ENCODE assay signal across 17 cellular contexts in the genomic region with DNA sequence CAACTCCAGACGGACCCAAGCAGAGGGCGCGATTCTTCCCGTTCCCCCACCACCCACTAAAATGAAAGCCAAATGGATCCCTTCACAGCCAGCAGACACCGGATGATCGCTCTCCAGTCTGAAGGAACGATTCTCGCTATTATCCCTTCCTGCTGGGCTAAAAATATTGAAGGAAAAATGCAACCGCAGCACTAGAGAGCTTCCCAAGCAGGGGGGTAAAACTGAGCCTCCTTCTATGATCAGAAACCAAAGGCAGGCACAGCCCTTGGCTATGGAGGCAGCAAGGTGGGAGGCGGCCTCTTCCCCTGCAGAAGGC. TPM values are rescaled to one million over a fixed set of nuclear protein-coding genes. Genes with fewer than 3 reads are reported as not detected.
DNase-seq lines count a peak whose midpoint lies in the region; ATAC-seq and TF ChIP-seq lines count a peak whose summit lies in the region.
"Had no signal": no experiment of that assay in that cellular context is flagged by ENCODE, and none has a peak within 500 bp of the region (broad histone marks: within the 10 kb centered on the region; RNA-seq: fewer than 3 reads in every experiment).

No MANE protein-coding gene starts in this region.

- H3K4me3 Mint-ChIP-seq in GM23338: no peak overlapping the region
- no peak overlapping the region for H3K4me3 Mint-ChIP-seq in activated B cell treated with CpG ODN at 0.5 μM for 24 hours
- no peak overlapping the region for H3K4me3 Mint-ChIP-seq in stimulated activated memory B cell treated with anti-CD40 and anti-IgM and Interleukin-4, amounts not matched to agents 10 μg/mL and 1 μg/mL and 100 μg/mL, for 72 hours
- H3K4me3 Mint-ChIP-seq: activated naive CD4-positive, alpha-beta T cell treated with anti-CD3 and anti-CD28 coated beads, Interleukin-2, amount 50 U/mL, for 24 hours had no signal

- H3K27me3 Mint-ChIP-seq in GM23338 (ENCODE audit: insufficient read depth, low read depth, poor library complexity) (peaks cover 22% of the 10 kb centered on the region), activated B cell treated with CpG ODN at 0.5 μM for 24 hours (no peaks in the 10 kb centered on the region)
- H3K27me3 Mint-ChIP-seq in stimulated activated memory B cell treated with anti-CD40 and anti-IgM and Interleukin-4, amounts not matched to agents 10 μg/mL and 1 μg/mL and 100 μg/mL, for 72 hours: no peaks in the 10 kb centered on the region
- H3K27me3 Mint-ChIP-seq: activated naive CD4-positive, alpha-beta T cell treated with anti-CD3 and anti-CD28 coated beads, Interleukin-2, amount 50 U/mL, for 24 hours had no signal

- peaks cover 77% of the 10 kb centered on the region for H3K79me2 ChIP-seq in GM23338 (replicated peaks; ENCODE audit: insufficient read depth)
- H3K79me2 ChIP-seq in hepatocyte: peaks cover 90% of the 10 kb centered on the region

- H3K27ac Mint-ChIP-seq in GM23338: peak overlapping the region; percentile 84
- H3K27ac Mint-ChIP-seq in activated B cell treated with CpG ODN at 0.5 μM for 24 hours: peak overlapping the region; percentile 39
- peak overlapping the region; percentile 87 for H3K27ac Mint-ChIP-seq in stimulated activated memory B cell treated with anti-CD40 and anti-IgM and Interleukin-4, amounts not matched to agents 10 μg/mL and 1 μg/mL and 100 μg/mL, for 72 hours
- H3K27ac Mint-ChIP-seq: activated naive CD4-positive, alpha-beta T cell treated with anti-CD3 and anti-CD28 coated beads, Interleukin-2, amount 50 U/mL, for 24 hours had no signal

- no peak for TF ChIP-seq POLR2A in lower leg skin (IDR thresholded peaks at IDR 0.05)

- H4K20me1 ChIP-seq in GM23338 (replicated peaks; ENCODE audit: insufficient read depth): no peaks in the 10 kb centered on the region; the same call in none of the 2 replicates
- H4K20me1 ChIP-seq in hepatocyte (ENCODE audit: insufficient read depth, poor library complexity, severe bottlenecking): peaks cover 37% of the 10 kb centered on the region

- H3K36me3 ChIP-seq in GM23338 (ENCODE audit: insufficient read depth) (no peaks in the 10 kb centered on the region; the same call in 1 of the 2 replicates), lower lobe of right lung (no peaks in the 10 kb centered on the region), hepatocyte (replicated peaks; ENCODE audit: insufficient read depth, low read depth) (no peaks in the 10 kb centered on the region)
- H3K36me3 ChIP-seq: HAP-1 had no signal

- H3K4me1 ChIP-seq in GM23338 (ENCODE audit: insufficient read depth) (peaks cover 1% of the 10 kb centered on the region), lower lobe of right lung (peaks cover 46% of the 10 kb centered on the region), hepatocyte (ENCODE audit: insufficient read depth) (peaks cover 8% of the 10 kb centered on the region)

- H2AFZ ChIP-seq in GM23338 (no peak overlapping the region), hepatocyte (no peak overlapping the region)

- H3K4me3 ChIP-seq in GM23338: no peak overlapping the region
- no peak overlapping the region for H3K4me3 ChIP-seq in lower lobe of right lung
- H3K4me3 ChIP-seq in hepatocyte: no peak overlapping the region
- no peak overlapping the region for H3K4me3 ChIP-seq in lower leg skin (ENCODE audit: low read depth, poor library complexity, severe bottlenecking)
- H3K4me3 ChIP-seq: HAP-1, mucosa of descending colon, skin epidermis, testis had no signal

- no peaks in the 10 kb centered on the region for H3K36me3 Mint-ChIP-seq in GM23338 (ENCODE audit: low read depth)
- peaks cover 11% of the 10 kb centered on the region for H3K36me3 Mint-ChIP-seq in activated B cell treated with CpG ODN at 0.5 μM for 24 hours (ENCODE audit: low read depth)
- H3K36me3 Mint-ChIP-seq in stimulated activated memory B cell treated with anti-CD40 and anti-IgM and Interleukin-4, amounts not matched to agents 10 μg/mL and 1 μg/mL and 100 μg/mL, for 72 hours: peaks cover 16% of the 10 kb centered on the region
- H3K36me3 Mint-ChIP-seq: activated naive CD4-positive, alpha-beta T cell treated with anti-CD3 and anti-CD28 coated beads, Interleukin-2, amount 50 U/mL, for 24 hours had no signal

- TF ChIP-seq CTCF in GM23338 (conservative IDR thresholded peaks at IDR 0.05; ENCODE audit: low read depth in 2 of 2) (no peak), activated B cell treated with CpG ODN at 0.5 μM for 24 hours (IDR thresholded peaks at IDR 0.05) (no peak), lower lobe of right lung (IDR thresholded peaks at IDR 0.05) (no peak), hepatocyte (IDR thresholded peaks at IDR 0.05; ENCODE audit: poor library complexity) (no peak), lower leg skin (IDR thresholded peaks at IDR 0.05) (no peak)

- DNase-seq in GM23338 (ENCODE audit: low spot score): no peak
- DNase-seq in activated B cell treated with CpG ODN at 0.5 μM for 24 hours: no peak
- DNase-seq in lower lobe of right lung: no peak
- no peak for DNase-seq in hepatocyte (ENCODE audit: low spot score)
- DNase-seq in lower leg skin (ENCODE audit: low spot score in 2 of 2): no peak
- DNase-seq: activated T-cell treated with anti-CD3 and anti-CD28 coated beads, Interleukin-2, amount 50 U/mL, for 1 hour; DND-41; testis had no signal

- no peak for ATAC-seq in GM23338
- ATAC-seq in activated B cell treated with CpG ODN at 0.5 μM for 24 hours (ENCODE audit: low read depth): no peak
- no peak for ATAC-seq in lower lobe of right lung
- no peak for ATAC-seq in stimulated activated memory B cell treated with anti-CD40 and anti-IgM and Interleukin-4, amounts not matched to agents 10 μg/mL and 1 μg/mL and 100 μg/mL, for 72 hours
- no peak for ATAC-seq in HG02571 (IDR thresholded peaks at IDR 0.05; ENCODE audit: unreplicated experiment)
- ATAC-seq: esophagus mucosa, mucosa of descending colon, Panc1, SK-N-SH treated with all-trans-retinoic acid at 6 μM for 48 hours had no signal

- CTCF ChIA-PET in activated B cell treated with CpG ODN at 0.5 μM for 24 hours (lab: Charles Lee): no interaction called here

- POLR2A ChIA-PET in activated B cell treated with CpG ODN at 0.5 μM for 24 hours (lab: Charles Lee): no interaction called here

- H3K9me3 ChIP-seq in lower lobe of right lung (no peaks in the 10 kb centered on the region), hepatocyte (ENCODE audit: low read depth) (no peaks in the 10 kb centered on the region)
- H3K9me3 ChIP-seq: HAP-1, mucosa of descending colon, testis had no signal

- H3K4me1 Mint-ChIP-seq in GM23338 (peaks cover 29% of the 10 kb centered on the region), activated B cell treated with CpG ODN at 0.5 μM for 24 hours (peaks cover 71% of the 10 kb centered on the region)
- peaks cover 88% of the 10 kb centered on the region for H3K4me1 Mint-ChIP-seq in stimulated activated memory B cell treated with anti-CD40 and anti-IgM and Interleukin-4, amounts not matched to agents 10 μg/mL and 1 μg/mL and 100 μg/mL, for 72 hours

- H3K9me3 Mint-ChIP-seq in GM23338: no peaks in the 10 kb centered on the region
- no peaks in the 10 kb centered on the region for H3K9me3 Mint-ChIP-seq in activated B cell treated with CpG ODN at 0.5 μM for 24 hours
- no peaks in the 10 kb centered on the region for H3K9me3 Mint-ChIP-seq in stimulated activated memory B cell treated with anti-CD40 and anti-IgM and Interleukin-4, amounts not matched to agents 10 μg/mL and 1 μg/mL and 100 μg/mL, for 72 hours
- H3K9me3 Mint-ChIP-seq: activated naive CD4-positive, alpha-beta T cell treated with anti-CD3 and anti-CD28 coated beads, Interleukin-2, amount 50 U/mL, for 24 hours had no signal

- H3K9me2 ChIP-seq in GM23338 (ENCODE audit: insufficient read depth): no peaks in the 10 kb centered on the region
- no peaks in the 10 kb centered on the region for H3K9me2 ChIP-seq in hepatocyte (replicated peaks; ENCODE audit: insufficient read depth)

- H3K27ac ChIP-seq in GM23338 (ENCODE audit: low read depth): peak overlapping the region; percentile 19; the same call in 1 of the 2 replicates
- H3K27ac ChIP-seq in lower lobe of right lung: peak overlapping the region; percentile 51
- no peak overlapping the region for H3K27ac ChIP-seq in hepatocyte
- H3K27ac ChIP-seq: testis had no signal

- H3K4me2 ChIP-seq in GM23338: no peak overlapping the region
- no peak overlapping the region for H3K4me2 ChIP-seq in hepatocyte

- no peaks in the 10 kb centered on the region for H3K27me3 ChIP-seq in GM23338 (ENCODE audit: insufficient read depth)
- H3K27me3 ChIP-seq in lower lobe of right lung (ENCODE audit: low read depth): no peaks in the 10 kb centered on the region
- H3K27me3 ChIP-seq in hepatocyte: no peaks in the 10 kb centered on the region
- H3K27me3 ChIP-seq: testis had no signal

- H3F3A ChIP-seq in GM23338 (replicated peaks; ENCODE audit: low read depth): no peaks in the 10 kb centered on the region

- intact Hi-C loops in activated B cell treated with CpG ODN at 0.5 μM for 24 hours (cut with micrococcal nuclease) (loop anchor here (10.0 kb wide), 1 partner anchor 114 kb away; the partner anchor contains the start of gene BRD3), lower lobe of right lung (cut with DNase I) (no loop called here), lower leg skin (cut with DNase I; ENCODE audit: low total_unique reads) (no loop called here)

- WGBS in hepatocyte (ENCODE audit: low lambda C conversion rate, missing lambda C conversion rate): 89% methylated on average over 10 of the region's 10 CpGs
- 59 to 71% methylated on average over 10 of the region's 10 CpGs for WGBS in lower leg skin, 2 donors

TF ChIP-seq in GM23338, 12 proteins besides CTCF, POLR2A, EP300 and RAD21 (continues in another document):
- no peak for TF ChIP-seq EZH2phosphoT487 (IDR thresholded peaks at IDR 0.05; ENCODE audit: unreplicated experiment)
- TF ChIP-seq, protein P1, sequence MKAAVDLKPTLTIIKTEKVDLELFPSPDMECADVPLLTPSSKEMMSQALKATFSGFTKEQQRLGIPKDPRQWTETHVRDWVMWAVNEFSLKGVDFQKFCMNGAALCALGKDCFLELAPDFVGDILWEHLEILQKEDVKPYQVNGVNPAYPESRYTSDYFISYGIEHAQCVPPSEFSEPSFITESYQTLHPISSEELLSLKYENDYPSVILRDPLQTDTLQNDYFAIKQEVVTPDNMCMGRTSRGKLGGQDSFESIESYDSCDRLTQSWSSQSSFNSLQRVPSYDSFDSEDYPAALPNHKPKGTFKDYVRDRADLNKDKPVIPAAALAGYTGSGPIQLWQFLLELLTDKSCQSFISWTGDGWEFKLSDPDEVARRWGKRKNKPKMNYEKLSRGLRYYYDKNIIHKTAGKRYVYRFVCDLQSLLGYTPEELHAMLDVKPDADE (IDR thresholded peaks at IDR 0.05): no peak
- no peak for TF ChIP-seq ZNF114 (CRISPR knock-in tag; IDR thresholded peaks at IDR 0.05)
- TF ChIP-seq EZH2 (IDR thresholded peaks at IDR 0.05; ENCODE audit: low read depth, unreplicated experiment): no peak
- TF ChIP-seq ZNF331 (CRISPR knock-in tag; IDR thresholded peaks at IDR 0.05; ENCODE audit: low read depth): no peak
- TF ChIP-seq CREB1 (CRISPR knock-in tag; IDR thresholded peaks at IDR 0.05; ENCODE audit: low read depth): no peak

RNA-seq across cellular contexts. Expression of gene VAV2, which starts 41.2 kb away (rescaled TPM):
- total RNA-seq in GM23338 (2014; rRNA removed; shearing (Covaris generic)): 24.3 and 28.9 TPM in 2 replicates
- 7.2 and 8.1 TPM in 2 replicates for polyA plus RNA-seq in GM23338 (2016; fragmentation: Nextera tagmentation; extraction: Ambion mirVana)
- 92.9 and 99.6 TPM in 2 replicates for total RNA-seq in activated B cell treated with CpG ODN at 0.5 μM for 24 hours
- 26.9 TPM for total RNA-seq in lower lobe of right lung
- 22.2 and 24.9 TPM in 2 replicates for total RNA-seq in hepatocyte
- 27.5 and 27.7 TPM in 2 replicates for polyA plus RNA-seq in hepatocyte
- total RNA-seq in lower leg skin: 1 to 10 TPM; 6.8 to 9.1 (median 7.5) TPM
